Comparison of ENCODE assay signal across 23 cellular contexts in genomic region chr6:127917766-127918165, GRCh38. TPM values are rescaled to one million over a fixed set of nuclear protein-coding genes. Genes with fewer than 3 reads are reported as not detected.
DNase-seq lines count a peak whose midpoint lies in the region; ATAC-seq and TF ChIP-seq lines count a peak whose summit lies in the region.
"Had no signal": no experiment of that assay in that cellular context is flagged by ENCODE, and none has a peak within 500 bp of the region (broad histone marks: within the 10 kb centered on the region; RNA-seq: fewer than 3 reads in every experiment).

No MANE protein-coding gene starts in this region.

- 74 to 93% (median 77%) methylated on average over 1 of the region's 1 CpG for WGBS in adrenal gland, 4 donors

- H3K4me1 ChIP-seq in CD8-positive, alpha-beta memory T cell (ENCODE audit: insufficient read depth, low read length), result peaks cover 62% of the 10 kb centered on the region
- H3K4me1 ChIP-seq in naive thymus-derived CD4-positive, alpha-beta T cell (ENCODE audit: control insufficient read depth in 2 of 2, insufficient read depth in 2 of 2, low read length in 2 of 2), result peaks cover 55 to 57% of the 10 kb centered on the region in 2 donors
- no peaks in the 10 kb centered on the region for H3K4me1 ChIP-seq in adrenal gland (replicated peaks in 1 of 2)
- H3K4me1 ChIP-seq: BLaER1, gastroesophageal sphincter had no signal

- peak overlapping the region; percentile 53 for H3K27ac ChIP-seq in CD8-positive, alpha-beta memory T cell (ENCODE audit: low read depth, low read length)
- peak overlapping the region; percentile 50 for H3K27ac ChIP-seq in naive thymus-derived CD4-positive, alpha-beta T cell (ENCODE audit: low read depth, low read length)
- H3K27ac ChIP-seq in adrenal gland, result no peak overlapping the region
- H3K27ac ChIP-seq: BLaER1, gastroesophageal sphincter, hepatocyte, KMS-11 had no signal

- no peak for ATAC-seq in activated T-cell treated with anti-CD3 and anti-CD28 coated beads, Interleukin-2, amount 50 U/mL, for 72 hours (replicated peaks in 1 of 2)
- no peak for ATAC-seq in activated CD8-positive, alpha-beta T cell treated with anti-CD3 and anti-CD28 coated beads for 36 hours
- ATAC-seq in naive thymus-derived CD4-positive, alpha-beta T cell, result no peak
- ATAC-seq: gastroesophageal sphincter; HCT116; left cardiac atrium; right cardiac atrium; stimulated activated memory B cell treated with anti-CD40 and anti-IgM and Interleukin-4, amounts not matched to agents 10 μg/mL and 1 μg/mL and 100 μg/mL, for 72 hours had no signal

- peak overlapping the region; percentile 65 to 95 for H3K4me3 Mint-ChIP-seq in activated T-cell treated with anti-CD3 and anti-CD28 coated beads, Interleukin-2, amount 50 U/mL, for 72 hours
- H3K4me3 Mint-ChIP-seq in CD8-positive, alpha-beta memory T cell, result peak overlapping the region; percentile 92 to 99 (median 96)
- peak overlapping the region; percentile 73 for H3K4me3 Mint-ChIP-seq in activated CD8-positive, alpha-beta T cell treated with anti-CD3 and anti-CD28 coated beads for 36 hours
- H3K4me3 Mint-ChIP-seq in naive thymus-derived CD4-positive, alpha-beta T cell, result peak overlapping the region; percentile 74 to 96 (median 88)
- H3K4me3 Mint-ChIP-seq: stimulated activated memory B cell treated with anti-CD40 and anti-IgM and Interleukin-4, amounts not matched to agents 10 μg/mL and 1 μg/mL and 100 μg/mL, for 72 hours had no signal

- peaks cover 88% of the 10 kb centered on the region for H3K4me1 Mint-ChIP-seq in activated T-cell treated with anti-CD3 and anti-CD28 coated beads, Interleukin-2, amount 50 U/mL, for 72 hours (ENCODE audit: low read depth)
- H3K4me1 Mint-ChIP-seq in CD8-positive, alpha-beta memory T cell, result peaks cover 80 to 84% (median 81%) of the 10 kb centered on the region in 3 donors
- H3K4me1 Mint-ChIP-seq in activated CD8-positive, alpha-beta T cell treated with anti-CD3 and anti-CD28 coated beads for 36 hours (ENCODE audit: low read depth), result peaks cover 81% of the 10 kb centered on the region
- H3K4me1 Mint-ChIP-seq in naive thymus-derived CD4-positive, alpha-beta T cell, result peaks cover 26 to 94% (median 84%) of the 10 kb centered on the region in 7 donors
- H3K4me1 Mint-ChIP-seq: stimulated activated memory B cell treated with anti-CD40 and anti-IgM and Interleukin-4, amounts not matched to agents 10 μg/mL and 1 μg/mL and 100 μg/mL, for 72 hours had no signal

- no peaks in the 10 kb centered on the region for H3K27me3 ChIP-seq in CD8-positive, alpha-beta memory T cell (ENCODE audit: insufficient read depth, low read length, poor library complexity, severe bottlenecking)
- H3K27me3 ChIP-seq in naive thymus-derived CD4-positive, alpha-beta T cell (ENCODE audit: control insufficient read depth in 2 of 2, insufficient read depth in 2 of 2, low read length in 2 of 2), result no peaks in the 10 kb centered on the region
- H3K27me3 ChIP-seq in adrenal gland, result no peaks in the 10 kb centered on the region
- H3K27me3 ChIP-seq: BLaER1, gastroesophageal sphincter, hepatocyte had no signal

- no peaks in the 10 kb centered on the region for H3K9me3 Mint-ChIP-seq in activated T-cell treated with anti-CD3 and anti-CD28 coated beads, Interleukin-2, amount 50 U/mL, for 72 hours
- no peaks in the 10 kb centered on the region for H3K9me3 Mint-ChIP-seq in CD8-positive, alpha-beta memory T cell
- peaks cover 3% of the 10 kb centered on the region for H3K9me3 Mint-ChIP-seq in activated CD8-positive, alpha-beta T cell treated with anti-CD3 and anti-CD28 coated beads for 36 hours
- H3K9me3 Mint-ChIP-seq in naive thymus-derived CD4-positive, alpha-beta T cell, result peaks cover 0 to 7% (median 0%) of the 10 kb centered on the region in 11 donors
- H3K9me3 Mint-ChIP-seq: stimulated activated memory B cell treated with anti-CD40 and anti-IgM and Interleukin-4, amounts not matched to agents 10 μg/mL and 1 μg/mL and 100 μg/mL, for 72 hours had no signal

- no peak for TF ChIP-seq CTCF in activated CD8-positive, alpha-beta T cell treated with anti-CD3 and anti-CD28 coated beads for 36 hours (IDR thresholded peaks at IDR 0.05)
- TF ChIP-seq CTCF in adrenal gland (IDR thresholded peaks at IDR 0.05), result no peak

- peak overlapping the region; percentile 61 for H3K4me3 ChIP-seq in CD8-positive, alpha-beta memory T cell (ENCODE audit: low read length)
- peak overlapping the region; percentile 79 for H3K4me3 ChIP-seq in naive thymus-derived CD4-positive, alpha-beta T cell (ENCODE audit: low read length)
- H3K4me3 ChIP-seq in adrenal gland, result no peak overlapping the region
- H3K4me3 ChIP-seq: BLaER1, gastroesophageal sphincter, hepatocyte had no signal

- H3K27me3 Mint-ChIP-seq in activated T-cell treated with anti-CD3 and anti-CD28 coated beads, Interleukin-2, amount 50 U/mL, for 72 hours (ENCODE audit: low read depth), result no peaks in the 10 kb centered on the region
- H3K27me3 Mint-ChIP-seq in CD8-positive, alpha-beta memory T cell, result no peaks in the 10 kb centered on the region
- H3K27me3 Mint-ChIP-seq in activated CD8-positive, alpha-beta T cell treated with anti-CD3 and anti-CD28 coated beads for 36 hours, result no peaks in the 10 kb centered on the region
- H3K27me3 Mint-ChIP-seq in naive thymus-derived CD4-positive, alpha-beta T cell, result no peaks in the 10 kb centered on the region
- H3K27me3 Mint-ChIP-seq: stimulated activated memory B cell treated with anti-CD40 and anti-IgM and Interleukin-4, amounts not matched to agents 10 μg/mL and 1 μg/mL and 100 μg/mL, for 72 hours had no signal

- H3K9me3 ChIP-seq in CD8-positive, alpha-beta memory T cell (ENCODE audit: low read length), result no peaks in the 10 kb centered on the region
- H3K9me3 ChIP-seq in naive thymus-derived CD4-positive, alpha-beta T cell (ENCODE audit: control insufficient read depth in 2 of 3, low read length in 3 of 3), result no peaks in the 10 kb centered on the region
- H3K9me3 ChIP-seq in adrenal gland (replicated peaks in 1 of 3), result no peaks in the 10 kb centered on the region
- H3K9me3 ChIP-seq: BLaER1, gastroesophageal sphincter had no signal

- DNase-seq in activated T-cell treated with anti-CD3 and anti-CD28 coated beads, Interleukin-2, amount 50 U/mL, for 72 hours, result no peak
- no peak for DNase-seq in activated T-cell treated with anti-CD3 and anti-CD28 coated beads for 4 hours
- DNase-seq in CD8-positive, alpha-beta memory T cell, result no peak
- DNase-seq in activated CD8-positive, alpha-beta T cell treated with anti-CD3 and anti-CD28 coated beads for 36 hours, result no peak
- no peak for DNase-seq in naive thymus-derived CD4-positive, alpha-beta T cell
- DNase-seq in adrenal gland, result no peak
- DNase-seq in NCI-H748 (lab: John Stamatoyannopoulos, UW; ENCODE audit: unreplicated experiment), result no peak
- DNase-seq in erythroblast (lab: John Stamatoyannopoulos, UW), result no peak
- DNase-seq: activated naive CD4-positive, alpha-beta T cell; dermis blood vessel endothelial cell; left cardiac atrium; NCI-H1417; NCI-H2029 treated with DMSO at 0.1 percent for 48 hours; NCI-H69; right cardiac atrium had no signal

- intact Hi-C loops in activated CD8-positive, alpha-beta T cell treated with anti-CD3 and anti-CD28 coated beads for 36 hours (cut with micrococcal nuclease), result no loop called here
- intact Hi-C loops in naive thymus-derived CD4-positive, alpha-beta T cell (cut with micrococcal nuclease), result loop anchor here (1.0 kb wide), 7 partner anchors 9 to 180 kb away; partner anchors contain the start of gene THEMIS (in 2 of the 2)
- intact Hi-C loops in adrenal gland (cut with DNase I), result no loop called here

- POLR2A ChIA-PET in CD8-positive, alpha-beta memory T cell (lab: Charles Lee), result interaction anchor here (0.6 to 3.8 kb wide), 8 partner anchors 10 to 62 kb away, joined by 3 to 39 read pairs (median 4); partner anchors contain the start of gene THEMIS
- POLR2A ChIA-PET in activated CD8-positive, alpha-beta T cell treated with anti-CD3 and anti-CD28 coated beads for 36 hours (lab: Charles Lee), result interaction anchor here (0.9 to 3.0 kb wide), 4 partner anchors 10 to 60 kb away, joined by 3 to 10 read pairs (median 4); no protein-coding TSS in a partner anchor
- POLR2A ChIA-PET in naive thymus-derived CD4-positive, alpha-beta T cell (lab: Charles Lee), result interaction anchor here (0.8 to 3.8 kb wide), 6 partner anchors 8 to 603 kb away, joined by 3 to 21 read pairs (median 6); partner anchors contain the start of genes PTPRK and THEMIS

- H3K36me3 Mint-ChIP-seq in activated T-cell treated with anti-CD3 and anti-CD28 coated beads, Interleukin-2, amount 50 U/mL, for 72 hours (ENCODE audit: insufficient read depth in 2 of 2), result peaks cover 5 to 10% of the 10 kb centered on the region in 2 donors
- peaks cover 7 to 41% (median 12%) of the 10 kb centered on the region in 3 donors for H3K36me3 Mint-ChIP-seq in CD8-positive, alpha-beta memory T cell
- H3K36me3 Mint-ChIP-seq in activated CD8-positive, alpha-beta T cell treated with anti-CD3 and anti-CD28 coated beads for 36 hours (ENCODE audit: low read depth), result peaks cover 21% of the 10 kb centered on the region
- peaks cover 0 to 31% (median 9%) of the 10 kb centered on the region in 5 donors for H3K36me3 Mint-ChIP-seq in naive thymus-derived CD4-positive, alpha-beta T cell
- H3K36me3 Mint-ChIP-seq: stimulated activated memory B cell treated with anti-CD40 and anti-IgM and Interleukin-4, amounts not matched to agents 10 μg/mL and 1 μg/mL and 100 μg/mL, for 72 hours had no signal

- CTCF ChIA-PET in CD8-positive, alpha-beta memory T cell (lab: Charles Lee), result interaction anchor here (0.9 to 3.0 kb wide), 12 partner anchors 9 to 410 kb away, joined by 3 to 15 read pairs (median 4); partner anchors contain the start of gene THEMIS
- CTCF ChIA-PET in activated CD8-positive, alpha-beta T cell treated with anti-CD3 and anti-CD28 coated beads for 36 hours (lab: Charles Lee), result interaction anchor here (1.4 to 2.7 kb wide), 6 partner anchors 10 to 177 kb away, joined by 3 to 13 read pairs (median 6); partner anchors contain the start of gene THEMIS
- CTCF ChIA-PET in naive thymus-derived CD4-positive, alpha-beta T cell (lab: Charles Lee), result interaction anchor here (0.9 to 2.8 kb wide), 6 partner anchors 9 to 180 kb away, joined by 3 to 12 read pairs (median 4); partner anchors contain the start of gene THEMIS

- no peak for TF ChIP-seq POLR2A in adrenal gland (IDR thresholded peaks at IDR 0.05)
- TF ChIP-seq POLR2A in erythroblast (IDR thresholded peaks at IDR 0.05; ENCODE audit: low read length), result no peak

- H3K27ac Mint-ChIP-seq in activated T-cell treated with anti-CD3 and anti-CD28 coated beads, Interleukin-2, amount 50 U/mL, for 72 hours, result peak overlapping the region; percentile 96
- H3K27ac Mint-ChIP-seq in CD8-positive, alpha-beta memory T cell, result peak overlapping the region; percentile 71 to 98 (median 90)
- H3K27ac Mint-ChIP-seq in activated CD8-positive, alpha-beta T cell treated with anti-CD3 and anti-CD28 coated beads for 36 hours, result peak overlapping the region; percentile 88
- peak overlapping the region; percentile 24 to 98 (median 93) for H3K27ac Mint-ChIP-seq in naive thymus-derived CD4-positive, alpha-beta T cell
- H3K27ac Mint-ChIP-seq: stimulated activated memory B cell treated with anti-CD40 and anti-IgM and Interleukin-4, amounts not matched to agents 10 μg/mL and 1 μg/mL and 100 μg/mL, for 72 hours had no signal

- H3K36me3 ChIP-seq in CD8-positive, alpha-beta memory T cell (ENCODE audit: insufficient read depth, low read length), result no peaks in the 10 kb centered on the region
- no peaks in the 10 kb centered on the region for H3K36me3 ChIP-seq in naive thymus-derived CD4-positive, alpha-beta T cell (ENCODE audit: control insufficient read depth in 2 of 3, insufficient read depth in 3 of 3, low read length in 3 of 3)
- no peaks in the 10 kb centered on the region for H3K36me3 ChIP-seq in adrenal gland (replicated peaks in 1 of 2)
- H3K36me3 ChIP-seq: BLaER1, gastroesophageal sphincter had no signal

RNA-seq across cellular contexts. Expression of gene THEMIS, which starts 16.9 kb away (rescaled TPM):
- 10 to 100 TPM; 13.4 to 14.0 TPM for total RNA-seq in activated T-cell treated with anti-CD3 and anti-CD28 coated beads, Interleukin-2, amount 50 U/mL, for 72 hours
- total RNA-seq in CD8-positive, alpha-beta memory T cell, result 10 to 100 TPM; 39.9 to 40.6 TPM
- polyA plus RNA-seq in CD8-positive, alpha-beta memory T cell, result 107 TPM
- 10 to 100 TPM; 79.5 to 80.1 TPM for total RNA-seq in activated CD8-positive, alpha-beta T cell treated with anti-CD3 and anti-CD28 coated beads for 36 hours
- 10 to 100 TPM; 51.3 to 97.3 (median 54.7) TPM for total RNA-seq in naive thymus-derived CD4-positive, alpha-beta T cell
- 100 to 1,000 TPM in 1 of 2 donors, 10 to 100 TPM in 1; 93.4 to 110 TPM for polyA plus RNA-seq in naive thymus-derived CD4-positive, alpha-beta T cell
- 1 to 10 TPM in 3 of 8 donors, under 1 TPM in 5; 0.14 to 2.6 (median 0.39) TPM for total RNA-seq in adrenal gland
- under 1 TPM; 0.07 to 0.31 (median 0.16) TPM for polyA plus RNA-seq in adrenal gland
- total RNA-seq: dermis blood vessel endothelial cell, hepatocyte, lung microvascular endothelial cell had no signal
- polyA plus RNA-seq: AG04450, hepatocyte, right cardiac atrium had no signal

Comparison
In these comparisons a context has a peak if more than half of its experiments do, and no peak if none do; other contexts are left out.
1. H3K27ac ChIP-seq: peak in CD8-positive, alpha-beta memory T cell (single experiment) and naive thymus-derived CD4-positive, alpha-beta T cell (single experiment); none in adrenal gland (0 of 5).
2. H3K4me3 ChIP-seq: peak in CD8-positive, alpha-beta memory T cell (single experiment) and naive thymus-derived CD4-positive, alpha-beta T cell (single experiment); none in adrenal gland (0 of 4).
3. RNA of gene THEMIS, which starts 16.9 kb away (total RNA-seq): 79.5 to 80.1 TPM in activated CD8-positive, alpha-beta T cell treated with anti-CD3 and anti-CD28 coated beads for 36 hours, 51.3 to 97.3 TPM in naive thymus-derived CD4-positive, alpha-beta T cell, 39.9 to 40.6 TPM in CD8-positive, alpha-beta memory T cell and 13.4 to 14.0 TPM in activated T-cell treated with anti-CD3 and anti-CD28 coated beads, Interleukin-2, amount 50 U/mL, for 72 hours; 0.14 to 2.6 TPM in adrenal gland; every median in the first group is over 4 times any median in the second.
4. intact Hi-C loops: an anchor here in naive thymus-derived CD4-positive, alpha-beta T cell (1.0 kb wide); none called in activated CD8-positive, alpha-beta T cell treated with anti-CD3 and anti-CD28 coated beads for 36 hours and adrenal gland.
5. Peak in every context shown above with its lines, with median percentiles within 50 percentile points of each other: H3K27ac Mint-ChIP-seq and H3K4me3 Mint-ChIP-seq.